8 cellular contexts compared by ENCODE assay signal in the genomic region with DNA sequence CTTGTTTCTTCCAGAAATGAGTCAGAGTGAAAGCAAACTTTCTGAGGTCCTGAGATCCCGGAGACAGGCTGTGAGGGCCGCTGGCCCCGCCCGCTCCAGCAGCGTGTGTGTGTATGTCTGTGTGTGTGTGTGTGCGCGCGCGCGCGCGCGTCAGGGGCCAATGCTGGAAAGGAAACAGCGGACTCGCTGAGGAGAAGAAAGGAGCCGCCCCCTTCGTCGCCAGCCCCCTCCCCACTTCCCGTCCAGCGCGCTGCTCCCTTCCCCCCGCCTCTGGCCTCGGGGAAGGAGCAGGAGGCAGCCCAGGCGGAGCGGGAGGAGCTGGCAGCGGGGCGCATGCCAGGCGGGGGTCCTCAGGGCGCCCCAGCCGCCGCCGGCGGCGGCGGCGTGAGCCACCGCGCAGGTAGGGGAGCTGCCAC. TPM values are rescaled to one million over a fixed set of nuclear protein-coding genes. Genes with fewer than 3 reads are reported as not detected.
DNase-seq lines count a peak whose midpoint lies in the region; ATAC-seq, FAIRE-seq and TF ChIP-seq lines count a peak whose summit lies in the region.

A gene (plus strand): TSS at position 256 of the 416 bp plus-strand sequence. CDS start 78 bp downstream, at position 334.

- peak within 1 kb of the TSS; percentile 79 to 97 for H3K9ac ChIP-seq in colonic mucosa (ENCODE audit: low read depth in 2 of 2, low read length in 2 of 2)

- no peaks in the 10 kb centered on the region for H3K4me1 ChIP-seq in colonic mucosa

- no peaks in the 10 kb centered on the region for H3K27me3 ChIP-seq in colonic mucosa

- TF ChIP-seq POLR2A in GM12892 (IDR thresholded peaks at IDR 0.05; ENCODE audit: low read depth, low read length), result no peak

- H3K9me3 ChIP-seq in colonic mucosa, result no peaks in the 10 kb centered on the region

- no peaks in the 10 kb centered on the region for H3K36me3 ChIP-seq in colonic mucosa

- DNase-seq in GM12892 (ENCODE audit: insufficient read length) (peak; percentile 39), NCI-H2196 (lab: John Stamatoyannopoulos, UW; ENCODE audit: unreplicated experiment) (peak; percentile 60), colonic mucosa (peak; percentile 86), kidney glomerular epithelial cell (lab: John Stamatoyannopoulos, UW) (peak; percentile 58), NAMALWA (ENCODE audit: low spot score) (no peak)
- peak; percentile 51 for DNase-seq in stimulated activated CD4-positive, alpha-beta T cell treated with anti-CD3 and anti-CD28 coated beads, Interleukin-12 subunit alpha, Interleukin-12 subunit beta, amount 100 ng/mL, for 4 hours

- peak within 1 kb of the TSS; percentile 85 for H3K4me3 ChIP-seq in colonic mucosa

- TF ChIP-seq CTCF in colonic mucosa (IDR thresholded peaks at IDR 0.05), result no peak

- peak within 1 kb of the TSS; percentile 78 for H3K27ac ChIP-seq in colonic mucosa

- intact Hi-C loops in colonic mucosa (cut with DNase I), result no loop called here

- peak; percentile 55 for ATAC-seq in HG03066 (IDR thresholded peaks at IDR 0.05; ENCODE audit: low read depth, unreplicated experiment)
- peak; percentile 54 to 62 for ATAC-seq in activated CD4-positive, CD25-positive, alpha-beta regulatory T cell treated with anti-CD3 and anti-CD28 coated beads, Interleukin-2, amount 50 U/mL, for 24 hours

- FAIRE-seq in GM12892 (lab: Jason Lieb, UNC), result peak; percentile 46

RNA-seq across cellular contexts. Expression of the gene that starts here (rescaled TPM):
- 0.36 TPM for polyA plus RNA-seq in GM12892 (2012; ENCODE audit: missing spikeins)
- 1 to 10 TPM; 3.4 to 5.3 TPM for total RNA-seq in colonic mucosa
